15 cellular contexts compared by ENCODE assay signal in the genomic region with DNA sequence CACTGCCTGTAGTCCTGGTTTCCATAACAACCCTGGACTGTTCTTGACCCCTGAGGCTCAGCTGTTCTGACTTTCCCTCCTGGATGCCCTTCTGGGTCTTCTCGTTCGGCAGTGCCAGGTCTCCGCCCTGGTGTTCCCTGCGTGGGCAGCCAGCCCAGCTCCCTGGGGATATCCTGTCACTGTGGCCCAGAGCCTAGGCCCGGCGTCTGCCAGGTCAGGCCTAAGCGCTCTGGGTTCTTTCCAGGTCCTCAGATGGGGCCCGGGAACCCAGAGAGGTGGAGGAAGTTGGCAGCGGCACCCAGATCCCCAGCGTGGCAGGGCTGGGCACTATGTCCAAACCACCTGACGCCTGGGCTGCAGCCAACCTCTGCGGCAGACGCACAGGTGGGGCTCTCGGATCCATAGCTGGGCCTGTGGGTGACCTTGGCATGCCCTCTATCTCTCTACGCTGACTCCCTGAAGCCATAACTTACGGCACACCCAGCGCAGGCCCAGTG. TPM values are rescaled to one million over a fixed set of nuclear protein-coding genes. Genes with fewer than 3 reads are reported as not detected.
A peak's percentile ranks its signal among the peaks of the same experiment; 100 is the strongest.
DNase-seq lines count a peak whose midpoint lies in the region; ATAC-seq and TF ChIP-seq lines count a peak whose summit lies in the region.
"Had no signal": no experiment of that assay in that cellular context is flagged by ENCODE, and none has a peak within 500 bp of the region (broad histone marks: within the 10 kb centered on the region; RNA-seq: fewer than 3 reads in every experiment).

No MANE protein-coding gene starts in this region.

- H3K27ac ChIP-seq in RWPE1 = peak overlapping the region; percentile 35
- H3K27ac ChIP-seq: hepatocyte had no signal

- H3K4me3 Mint-ChIP-seq in activated T-cell treated with anti-CD3 and anti-CD28 coated beads, Interleukin-2, amount 50 U/mL, for 72 hours = no peak overlapping the region
- no peak overlapping the region for H3K4me3 Mint-ChIP-seq in activated T-helper 17 cell treated with anti-CD3 and anti-CD28 coated beads, Interleukin-2, amount 50 U/mL, for 72 hours
- H3K4me3 Mint-ChIP-seq: activated naive CD8-positive, alpha-beta T cell; B cell; effector memory CD8-positive, alpha-beta T cell; neural crest cell; stimulated activated naive CD8-positive, alpha-beta T cell treated with anti-CD3 and anti-CD28 coated beads, Interleukin-15, Interleukin-2, amounts not matched to agents 100 ng/mL and 50 ng/mL, for 24 hours had no signal

- POLR2A ChIA-PET in RWPE1 (lab: Yijun Ruan, JAX; ENCODE audit: low non-redundant PET) = no interaction called here

- no peak for TF ChIP-seq CTCF in RWPE1 (conservative IDR thresholded peaks at IDR 0.05; ENCODE audit: low read depth)

- no peak overlapping the region for H3K27ac Mint-ChIP-seq in activated T-cell treated with anti-CD3 and anti-CD28 coated beads, Interleukin-2, amount 50 U/mL, for 72 hours
- H3K27ac Mint-ChIP-seq in activated T-helper 17 cell treated with anti-CD3 and anti-CD28 coated beads, Interleukin-2, amount 50 U/mL, for 72 hours = no peak overlapping the region
- H3K27ac Mint-ChIP-seq: activated naive CD8-positive, alpha-beta T cell; B cell; effector memory CD8-positive, alpha-beta T cell; stimulated activated naive CD8-positive, alpha-beta T cell treated with anti-CD3 and anti-CD28 coated beads, Interleukin-15, Interleukin-2, amounts not matched to agents 100 ng/mL and 50 ng/mL, for 24 hours had no signal

- intact Hi-C loops in left ventricle myocardium superior (cut with micrococcal nuclease) (no loop called here), posterior vena cava (cut with DNase I) (no loop called here)

- DNase-seq in DMS79 treated with DMSO at 0.1 percent for 48 hours (lab: John Stamatoyannopoulos, UW) = peak; percentile 41
- DNase-seq in RWPE1 (ENCODE audit: low spot score) = no peak
- peak; percentile 94 for DNase-seq in left ventricle myocardium superior
- DNase-seq in posterior vena cava (ENCODE audit: low spot score) = peak; percentile 82
- DNase-seq in NCI-H510A (lab: John Stamatoyannopoulos, UW) = no peak
- no peak for DNase-seq in NK-92 treated with Interleukin-12 subunit alpha and Interleukin-12 subunit beta, amount 100 ng/mL, for 24 hours (lab: John Stamatoyannopoulos, UW)
- no peak for DNase-seq in activated T-cell treated with anti-CD3 and anti-CD28 coated beads, Interleukin-2, amount 50 U/mL, for 72 hours
- DNase-seq: effector memory CD8-positive, alpha-beta T cell; NCI-H524 treated with DMSO at 0.1 percent for 48 hours had no signal

- H3K27me3 Mint-ChIP-seq in activated T-cell treated with anti-CD3 and anti-CD28 coated beads, Interleukin-2, amount 50 U/mL, for 72 hours (ENCODE audit: low read depth) = no peaks in the 10 kb centered on the region
- H3K27me3 Mint-ChIP-seq in activated T-helper 17 cell treated with anti-CD3 and anti-CD28 coated beads, Interleukin-2, amount 50 U/mL, for 72 hours = no peaks in the 10 kb centered on the region
- H3K27me3 Mint-ChIP-seq: activated naive CD8-positive, alpha-beta T cell; B cell; effector memory CD8-positive, alpha-beta T cell; stimulated activated naive CD8-positive, alpha-beta T cell treated with anti-CD3 and anti-CD28 coated beads, Interleukin-15, Interleukin-2, amounts not matched to agents 100 ng/mL and 50 ng/mL, for 24 hours had no signal

- peaks cover 6% of the 10 kb centered on the region in 2 donors for H3K36me3 Mint-ChIP-seq in activated T-cell treated with anti-CD3 and anti-CD28 coated beads, Interleukin-2, amount 50 U/mL, for 72 hours (ENCODE audit: insufficient read depth in 2 of 2)
- H3K36me3 Mint-ChIP-seq in activated T-helper 17 cell treated with anti-CD3 and anti-CD28 coated beads, Interleukin-2, amount 50 U/mL, for 72 hours (ENCODE audit: low read depth) = no peaks in the 10 kb centered on the region
- H3K36me3 Mint-ChIP-seq: activated naive CD8-positive, alpha-beta T cell had no signal

- ATAC-seq in left ventricle myocardium superior = peak; percentile 94
- ATAC-seq in activated T-cell treated with anti-CD3 and anti-CD28 coated beads, Interleukin-2, amount 50 U/mL, for 72 hours (replicated peaks in 1 of 2) = no peak
- no peak for ATAC-seq in activated T-helper 17 cell treated with anti-CD3 and anti-CD28 coated beads, Interleukin-2, amount 50 U/mL, for 72 hours (replicated peaks)
- ATAC-seq: effector memory CD8-positive, alpha-beta T cell had no signal

- H3K4me1 Mint-ChIP-seq in activated T-cell treated with anti-CD3 and anti-CD28 coated beads, Interleukin-2, amount 50 U/mL, for 72 hours (ENCODE audit: low read depth) = peaks cover 16% of the 10 kb centered on the region
- peaks cover 15% of the 10 kb centered on the region for H3K4me1 Mint-ChIP-seq in activated T-helper 17 cell treated with anti-CD3 and anti-CD28 coated beads, Interleukin-2, amount 50 U/mL, for 72 hours
- H3K4me1 Mint-ChIP-seq: neural crest cell had no signal

- H3K9me3 Mint-ChIP-seq in activated T-cell treated with anti-CD3 and anti-CD28 coated beads, Interleukin-2, amount 50 U/mL, for 72 hours = peaks cover 6 to 8% of the 10 kb centered on the region in 2 donors
- peaks cover 5% of the 10 kb centered on the region for H3K9me3 Mint-ChIP-seq in activated T-helper 17 cell treated with anti-CD3 and anti-CD28 coated beads, Interleukin-2, amount 50 U/mL, for 72 hours
- H3K9me3 Mint-ChIP-seq: effector memory CD8-positive, alpha-beta T cell; stimulated activated naive CD8-positive, alpha-beta T cell treated with anti-CD3 and anti-CD28 coated beads, Interleukin-15, Interleukin-2, amounts not matched to agents 100 ng/mL and 50 ng/mL, for 24 hours had no signal

- CTCF ChIA-PET in RWPE1 (lab: Yijun Ruan, JAX) = no interaction called here

RNA-seq across cellular contexts. Expression of a gene that starts 12.5 kb away (rescaled TPM):
- total RNA-seq in left ventricle myocardium superior = 5.8 TPM
- 10 to 100 TPM; 27.5 to 27.7 TPM for total RNA-seq in posterior vena cava
- 100 to 1,000 TPM; 108 to 109 TPM for total RNA-seq in activated T-cell treated with anti-CD3 and anti-CD28 coated beads, Interleukin-2, amount 50 U/mL, for 72 hours
- 100 to 1,000 TPM in 1 of 2 donors, 10 to 100 TPM in 1; 81.5 to 153 TPM for total RNA-seq in activated T-helper 17 cell treated with anti-CD3 and anti-CD28 coated beads, Interleukin-2, amount 50 U/mL, for 72 hours

Comparison
In these comparisons a context has a peak if more than half of its experiments do, and no peak if none do; other contexts are left out.
1. DNase-seq: peak in DMS79 treated with DMSO at 0.1 percent for 48 hours (single experiment), left ventricle myocardium superior (single experiment) and posterior vena cava (single experiment); none in RWPE1 (single experiment), NCI-H510A (single experiment), NK-92 treated with Interleukin-12 subunit alpha and Interleukin-12 subunit beta, amount 100 ng/mL, for 24 hours (single experiment) and activated T-cell treated with anti-CD3 and anti-CD28 coated beads, Interleukin-2, amount 50 U/mL, for 72 hours (0 of 2).